13 cellular contexts compared by ENCODE assay signal in genomic region chr22:30399718-30400117, GRCh38.
"Had no signal": no experiment of that assay in that cellular context is flagged by ENCODE, and none has a peak within 500 bp of the region (broad histone marks: within the 10 kb centered on the region; RNA-seq: fewer than 3 reads in every experiment).

No MANE protein-coding gene starts in this region.

- H3K27me3 Mint-ChIP-seq: activated naive CD8-positive, alpha-beta T cell treated with anti-CD3 and anti-CD28 coated beads, Interleukin-2, amount 10 ng/mL, durations not matched to agents 7 days and 5 days had no signal

- H3K36me3 Mint-ChIP-seq: activated naive CD8-positive, alpha-beta T cell treated with anti-CD3 and anti-CD28 coated beads, Interleukin-2, amount 10 ng/mL, durations not matched to agents 7 days and 5 days had no signal

- H3K27me3 ChIP-seq: ascending aorta, cardiac muscle cell, SJCRH30 had no signal

- DNase-seq: activated gamma-delta T cell treated with Interleukin-2 at 50 U/mL for 16 hours; activated naive CD8-positive, alpha-beta T cell treated with anti-CD3 and anti-CD28 coated beads, Interleukin-2, amount 10 ng/mL, durations not matched to agents 7 days and 5 days; activated T-cell treated with anti-CD3 and anti-CD28 coated beads, Interleukin-2, amount 50 U/mL, for 48 hours; effector CD8-positive, alpha-beta T cell; left cardiac atrium; SJCRH30; spleen; stimulated activated naive CD4-positive, alpha-beta T cell; upper lobe of left lung had no signal

- H3K36me3 ChIP-seq: ascending aorta, cardiac muscle cell, SJCRH30, spleen, upper lobe of left lung had no signal

- H3K9me3 ChIP-seq: ascending aorta, SJCRH30, spleen, upper lobe of left lung had no signal

- ATAC-seq: activated CD4-positive, CD25-positive, alpha-beta regulatory T cell treated with anti-CD3 and anti-CD28 coated beads, Interleukin-2, amount 50 U/mL, for 24 hours had no signal

- H3K4me1 ChIP-seq: SJCRH30 had no signal

- H3K4me3 ChIP-seq: ascending aorta, cardiac muscle cell, SJCRH30, spleen, upper lobe of left lung had no signal

- H3K4me3 Mint-ChIP-seq: activated naive CD8-positive, alpha-beta T cell treated with anti-CD3 and anti-CD28 coated beads, Interleukin-2, amount 10 ng/mL, durations not matched to agents 7 days and 5 days had no signal

- H3K9me3 Mint-ChIP-seq: activated naive CD8-positive, alpha-beta T cell treated with anti-CD3 and anti-CD28 coated beads, Interleukin-2, amount 10 ng/mL, durations not matched to agents 7 days and 5 days; T-helper 2 cell treated with Interferon-gamma antibody and Interleukin-4, amounts not matched to agents 5 μg/mL and 100 μg/mL, for 36 hours had no signal

- H3K27ac ChIP-seq: ascending aorta, cardiac muscle cell, SJCRH30, spleen, upper lobe of left lung had no signal
